8 cellular contexts compared by ENCODE assay signal in genomic region chr6:99151634-99152344, GRCh38.
DNase-seq lines count a peak whose midpoint lies in the region; ATAC-seq and TF ChIP-seq lines count a peak whose summit lies in the region.

No MANE protein-coding gene starts in this region.

- H3K9me2 ChIP-seq in SU-DHL-6 (replicated peaks; ENCODE audit: insufficient read depth, low read length) = no peaks in the 10 kb centered on the region

- no peaks in the 10 kb centered on the region for H3F3A ChIP-seq in SU-DHL-6 (ENCODE audit: insufficient read depth)

- no peak overlapping the region for H3K4me2 ChIP-seq in SU-DHL-6 (ENCODE audit: low read depth, low read length, poor library complexity, severe bottlenecking)

- peaks cover 2% of the 10 kb centered on the region for H3K4me1 Mint-ChIP-seq in T-helper 17 cell

- H3K36me3 Mint-ChIP-seq in T-helper 17 cell (ENCODE audit: low read depth) = peaks cover 3% of the 10 kb centered on the region

- no peak overlapping the region for H3K9ac ChIP-seq in SU-DHL-6 (ENCODE audit: low read length)

- H3K9me3 ChIP-seq in SU-DHL-6 (ENCODE audit: insufficient read depth, low read length) = no peaks in the 10 kb centered on the region
- no peaks in the 10 kb centered on the region for H3K9me3 ChIP-seq in T-helper 17 cell (ENCODE audit: control insufficient read depth, low read length, poor library complexity, severe bottlenecking)

- TF ChIP-seq CTCF in SU-DHL-6 (IDR thresholded peaks at IDR 0.05; ENCODE audit: insufficient read depth, low read length, poor library complexity, severe bottlenecking) = peak; percentile 80
- peak; percentile 85 for TF ChIP-seq CTCF in retinal pigment epithelial cell (conservative IDR thresholded peaks at IDR 0.05; ENCODE audit: low read depth, low read length)

- no peak overlapping the region for H3K27ac ChIP-seq in SU-DHL-6 (ENCODE audit: low read depth, low read length)

- H3K79me2 ChIP-seq in SU-DHL-6 (ENCODE audit: insufficient read depth, low read length) = no peaks in the 10 kb centered on the region

- ATAC-seq in GM21447 (IDR thresholded peaks at IDR 0.05; ENCODE audit: unreplicated experiment) (peak; percentile 96), HG03565 (IDR thresholded peaks at IDR 0.05; ENCODE audit: unreplicated experiment) (peak; percentile 95), T-helper 17 cell (no peak)

- H3K27ac Mint-ChIP-seq in T-helper 17 cell = no peak overlapping the region

- no peaks in the 10 kb centered on the region for H3K36me3 ChIP-seq in SU-DHL-6 (ENCODE audit: low read length)

- H2AFZ ChIP-seq in SU-DHL-6 (ENCODE audit: low read depth, low read length, severe bottlenecking) = no peak overlapping the region

- peaks cover 42% of the 10 kb centered on the region for H3K27me3 Mint-ChIP-seq in T-helper 17 cell

- no peak for TF ChIP-seq POLR2A in erythroblast (IDR thresholded peaks at IDR 0.05; ENCODE audit: low read length)

- no peak overlapping the region for H3K4me3 ChIP-seq in SU-DHL-6 (ENCODE audit: insufficient read depth, low read length, poor library complexity, severe bottlenecking)
- no peak overlapping the region for H3K4me3 ChIP-seq in retinal pigment epithelial cell (ENCODE audit: low read length)

- DNase-seq in SKM-1 treated with dmso at 0.1 percent for 144 hours (lab: John Stamatoyannopoulos, UW; ENCODE audit: unreplicated experiment) = peak; percentile 17
- DNase-seq in SKM-1 (lab: John Stamatoyannopoulos, UW; ENCODE audit: unreplicated experiment) = no peak
- peak; percentile 28 to 53 for DNase-seq in erythroblast (lab: John Stamatoyannopoulos, UW)
- DNase-seq in retinal pigment epithelial cell (ENCODE audit: low read depth) = no peak
- DNase-seq in T-helper 17 cell = no peak

- no peak overlapping the region for H3K4me3 Mint-ChIP-seq in T-helper 17 cell

- H4K20me1 ChIP-seq in SU-DHL-6 (ENCODE audit: low read depth, low read length) = no peaks in the 10 kb centered on the region

- H3K27me3 ChIP-seq in SU-DHL-6 (ENCODE audit: low read length) = no peaks in the 10 kb centered on the region

Comparison
In these comparisons a context has a peak if more than half of its experiments do, and no peak if none do; other contexts are left out.
1. DNase-seq: peak in SKM-1 treated with dmso at 0.1 percent for 144 hours (single experiment) and erythroblast (2 of 2); none in SKM-1 (single experiment), retinal pigment epithelial cell (single experiment) and T-helper 17 cell (0 of 3).